In genomic region chr7:2403718-2404648, GRCh38 we compare ENCODE assay signal across 8 cellular contexts. TPM values are rescaled to one million over a fixed set of nuclear protein-coding genes. Genes with fewer than 3 reads are reported as not detected.
DNase-seq lines count a peak whose midpoint lies in the region; ATAC-seq and TF ChIP-seq lines count a peak whose summit lies in the region.

No MANE protein-coding gene starts in this region.

- intact Hi-C loops in upper lobe of right lung (cut with DNase I), result loop anchor here (10.0 kb wide), 1 partner anchor 541 kb away; no protein-coding TSS in a partner anchor

- ATAC-seq in GM19397 (IDR thresholded peaks at IDR 0.05; ENCODE audit: unreplicated experiment) (peak; percentile 5), esophagus mucosa (peak; percentile 40), upper lobe of right lung (peak; percentile 25)

- H3K9me3 ChIP-seq in mucosa of stomach (ENCODE audit: control insufficient read depth, low read length) (no peaks in the 10 kb centered on the region), upper lobe of right lung (no peaks in the 10 kb centered on the region)

- peak overlapping the region; percentile 74 for H3K9ac ChIP-seq in mucosa of stomach (ENCODE audit: low read length)

- H3K27ac ChIP-seq in upper lobe of right lung, result peak overlapping the region; percentile 81

- H3K4me1 ChIP-seq in mucosa of stomach (ENCODE audit: control insufficient read depth, insufficient read depth, low read length), result peaks cover 15% of the 10 kb centered on the region
- H3K4me1 ChIP-seq in upper lobe of right lung, result peaks cover 62% of the 10 kb centered on the region

- H3K4me3 ChIP-seq in Jurkat, Clone E6-1 (ENCODE audit: low read length), result peak overlapping the region; percentile 84
- peak overlapping the region; percentile 41 for H3K4me3 ChIP-seq in mucosa of stomach (ENCODE audit: low read length)
- peak overlapping the region; percentile 89 for H3K4me3 ChIP-seq in upper lobe of right lung

- H3K27me3 ChIP-seq in mucosa of stomach (ENCODE audit: control insufficient read depth, insufficient read depth, low read length), result no peaks in the 10 kb centered on the region
- H3K27me3 ChIP-seq in upper lobe of right lung, result no peaks in the 10 kb centered on the region

- peak; percentile 15 for TF ChIP-seq CTCF in upper lobe of right lung (IDR thresholded peaks at IDR 0.05)

- H3K36me3 ChIP-seq in mucosa of stomach (ENCODE audit: control insufficient read depth, insufficient read depth, low read length) (no peaks in the 10 kb centered on the region), upper lobe of right lung (no peaks in the 10 kb centered on the region)

- DNase-seq in Ammon's horn (ENCODE audit: low spot score), result peak; percentile 45
- no peak for DNase-seq in Jurkat, Clone E6-1 (ENCODE audit: low read depth, low spot score)
- peak; percentile 74 for DNase-seq in activated CD8-positive, alpha-beta memory T cell treated with anti-CD3 and anti-CD28 coated beads for 24 hours
- peak; percentile 75 for DNase-seq in upper lobe of right lung
- no peak for DNase-seq in SKM-1 (lab: John Stamatoyannopoulos, UW; ENCODE audit: unreplicated experiment)

RNA-seq across cellular contexts. Expression of gene CHST12, which starts 0.6 kb away (rescaled TPM):
- polyA plus RNA-seq in Jurkat, Clone E6-1 (2012; ENCODE audit: insufficient read depth, insufficient read length), result 17.7 TPM
- total RNA-seq in esophagus mucosa (4.1 TPM), upper lobe of right lung (29.8 TPM)

RNA-seq across cellular contexts. Expression of gene EIF3B, which starts 49.4 kb away (rescaled TPM):
- 328 TPM for polyA plus RNA-seq in Jurkat, Clone E6-1 (2012; ENCODE audit: insufficient read depth, insufficient read length)
- total RNA-seq in esophagus mucosa (119 TPM), upper lobe of right lung (107 TPM)

Comparison
In these comparisons a context has a peak if more than half of its experiments do, and no peak if none do; other contexts are left out.
1. DNase-seq: peak in Ammon's horn (single experiment), activated CD8-positive, alpha-beta memory T cell treated with anti-CD3 and anti-CD28 coated beads for 24 hours (single experiment) and upper lobe of right lung (single experiment); none in Jurkat, Clone E6-1 (single experiment) and SKM-1 (single experiment).
2. Peak in every context shown above with its lines, with median percentiles within 50 percentile points of each other: ATAC-seq and H3K4me3 ChIP-seq.